Comparison of ENCODE assay signal across 21 cellular contexts in the genomic region with DNA sequence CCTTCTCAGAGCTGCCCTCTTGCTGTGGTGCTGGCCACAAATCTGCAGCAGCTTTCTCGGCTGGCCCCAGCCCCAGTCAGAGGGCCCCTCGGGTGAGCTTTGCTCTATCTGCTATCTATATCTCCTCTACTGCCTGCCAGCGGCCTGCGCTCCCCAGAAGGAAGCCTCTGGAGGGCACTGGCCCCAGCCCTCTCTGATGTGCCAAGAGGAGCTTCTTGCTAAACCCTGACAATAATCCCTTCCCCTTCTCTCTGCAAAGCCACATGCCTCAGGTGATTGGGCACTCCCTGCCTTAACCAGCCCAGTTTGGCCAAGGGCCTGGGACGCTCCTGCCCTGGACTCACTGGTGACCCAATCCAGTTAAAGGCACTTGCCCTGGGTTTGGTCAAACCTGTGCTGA. TPM values are rescaled to one million over a fixed set of nuclear protein-coding genes. Genes with fewer than 3 reads are reported as not detected.
A peak's percentile ranks its signal among the peaks of the same experiment; 100 is the strongest.
DNase-seq lines count a peak whose midpoint lies in the region; ATAC-seq and TF ChIP-seq lines count a peak whose summit lies in the region.
"Had no signal": no experiment of that assay in that cellular context is flagged by ENCODE, and none has a peak within 500 bp of the region (broad histone marks: within the 10 kb centered on the region; RNA-seq: fewer than 3 reads in every experiment).

No MANE protein-coding gene starts in this region.

- H3K9me3 Mint-ChIP-seq in chondrocyte (ENCODE audit: low read depth): no peaks in the 10 kb centered on the region
- no peaks in the 10 kb centered on the region for H3K9me3 Mint-ChIP-seq in nephron
- H3K9me3 Mint-ChIP-seq: CD4-positive, alpha-beta memory T cell had no signal

- DNase-seq in Right ventricle myocardium superior: no peak
- no peak for DNase-seq in cardiac septum (ENCODE audit: low spot score)
- peak; percentile 84 for DNase-seq in chondrocyte (ENCODE audit: low spot score)
- no peak for DNase-seq in NCI-H1105 (lab: John Stamatoyannopoulos, UW)
- DNase-seq in T-helper 1 cell: no peak
- DNase-seq: 8988T; CD4-positive, alpha-beta memory T cell; GOT3; IMR-90; NCI-H1417; NCI-H1694 treated with DMSO at 0.1 percent for 48 hours; NCI-H2081 treated with DMSO at 0.1 percent for 48 hours; NCI-H446; NCI-H526 treated with DMSO at 0.1 percent for 48 hours; OCI-M1; SIG-M5 had no signal

- no peak overlapping the region for H3K4me3 Mint-ChIP-seq in chondrocyte (ENCODE audit: unreplicated experiment)
- H3K4me3 Mint-ChIP-seq in nephron: no peak overlapping the region
- H3K4me3 Mint-ChIP-seq: CD4-positive, alpha-beta memory T cell had no signal

- ATAC-seq in Right ventricle myocardium superior (ENCODE audit: poor library complexity) (peak; percentile 18), HG03097 (IDR thresholded peaks at IDR 0.05; ENCODE audit: low FRiP score, unreplicated experiment) (no peak)
- ATAC-seq: HCT116, SK-N-SH treated with all-trans-retinoic acid at 6 μM for 48 hours had no signal

- intact Hi-C loops in Right ventricle myocardium superior (cut with DNase I) (no loop called here), cardiac septum (cut with DNase I) (loop anchor here (10.0 kb wide), 1 partner anchor 108 kb away; the partner anchor contains the start of gene TCOF1)

- H3K27ac Mint-ChIP-seq in chondrocyte (ENCODE audit: unreplicated experiment): no peak overlapping the region
- H3K27ac Mint-ChIP-seq in nephron: peak overlapping the region; percentile 18 to 73 (median 44)
- H3K27ac Mint-ChIP-seq: CD4-positive, alpha-beta memory T cell had no signal

- H3K4me1 Mint-ChIP-seq in chondrocyte (ENCODE audit: low read depth) (peaks cover 7% of the 10 kb centered on the region), nephron (peaks cover 48% of the 10 kb centered on the region)
- H3K4me1 Mint-ChIP-seq: CD4-positive, alpha-beta memory T cell had no signal

- H3K36me3 Mint-ChIP-seq in chondrocyte (ENCODE audit: low read depth) (peaks cover 2% of the 10 kb centered on the region), nephron (ENCODE audit: low read depth) (no peaks in the 10 kb centered on the region)
- H3K36me3 Mint-ChIP-seq: CD4-positive, alpha-beta memory T cell had no signal

- TF ChIP-seq CTCF in chondrocyte (IDR thresholded peaks at IDR 0.05) (no peak), nephron (IDR thresholded peaks at IDR 0.05; ENCODE audit: unreplicated experiment in 3 of 3) (no peak)

- peaks cover 4% of the 10 kb centered on the region for H3K27me3 Mint-ChIP-seq in chondrocyte (ENCODE audit: low read depth)
- peaks cover 13% of the 10 kb centered on the region for H3K27me3 Mint-ChIP-seq in nephron (ENCODE audit: low read depth)

RNA-seq across cellular contexts. Expression of gene CAMK2A, which starts 42.7 kb away (rescaled TPM):
- total RNA-seq in Right ventricle myocardium superior: 17.1 TPM
- total RNA-seq in cardiac septum: 22.7 TPM
- 0.24 TPM in 1 of 3 replicates, not detected in the others for total RNA-seq in chondrocyte
- total RNA-seq: CD4-positive, alpha-beta memory T cell had no signal

RNA-seq across cellular contexts. Expression of gene ARSI, which starts 55.9 kb away (rescaled TPM):
- total RNA-seq in Right ventricle myocardium superior (0.38 TPM), cardiac septum (0.38 TPM), chondrocyte (1.9 to 2.4 TPM (median 2.4 TPM) in 3 replicates)
- total RNA-seq: CD4-positive, alpha-beta memory T cell; RPMI7951 had no signal

RNA-seq across cellular contexts. Expression of gene SLC6A7, which starts 57.0 kb away (rescaled TPM):
- total RNA-seq in Right ventricle myocardium superior (not detected), cardiac septum (not detected), chondrocyte (0.15 TPM in 1 of 3 replicates, not detected in the others)
- total RNA-seq: CD4-positive, alpha-beta memory T cell; RPMI7951 had no signal

Comparison
In these comparisons a context has a peak if more than half of its experiments do, and no peak if none do; other contexts are left out.
1. RNA of gene CAMK2A, which starts 42.7 kb away (total RNA-seq): 22.7 TPM in cardiac septum (single experiment) and 17.1 TPM in Right ventricle myocardium superior (single experiment); 0.24 TPM in chondrocyte; every median in the first group is over 10 times any median in the second.